1 cellular context compared by ENCODE assay signal in the genomic region with DNA sequence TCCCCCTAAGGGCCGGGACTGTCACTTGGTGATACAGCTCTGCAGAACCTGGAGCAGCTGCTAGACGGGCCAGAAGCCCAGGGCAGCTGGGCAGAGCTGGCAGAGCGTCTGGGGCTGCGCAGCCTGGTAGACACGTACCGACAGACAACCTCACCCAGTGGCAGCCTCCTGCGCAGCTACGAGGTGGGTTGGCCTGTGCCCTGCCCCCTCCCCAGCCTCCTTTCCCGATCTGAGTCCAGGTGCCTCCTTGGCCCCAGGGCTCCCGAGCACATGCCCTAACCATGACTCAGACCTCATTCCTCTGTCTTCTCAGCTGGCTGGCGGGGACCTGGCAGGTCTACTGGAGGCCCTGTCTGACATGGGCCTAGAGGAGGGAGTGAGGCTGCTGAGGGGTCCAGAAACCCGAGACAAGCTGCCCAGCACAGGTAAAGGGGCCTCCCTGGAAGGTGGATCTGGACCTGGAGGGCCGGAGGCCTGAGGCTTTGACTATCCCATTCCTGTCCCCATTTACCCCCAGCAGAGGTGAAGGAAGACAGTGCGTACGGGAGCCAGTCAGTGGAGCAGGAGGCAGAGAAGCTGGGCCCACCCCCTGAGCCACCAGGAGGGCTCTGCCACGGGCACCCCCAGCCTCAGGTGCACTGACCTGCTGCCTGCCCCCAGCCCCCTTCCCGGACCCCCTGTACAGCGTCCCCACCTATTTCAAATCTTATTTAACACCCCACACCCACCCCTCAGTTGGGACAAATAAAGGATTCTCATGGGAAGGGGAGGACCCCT.
TF ChIP-seq lines count a peak whose summit lies in the region.

No MANE protein-coding gene starts in this region.

TF ChIP-seq in IMR-90, 13 proteins besides CTCF, POLR2A, EP300 and RAD21:
- TF ChIP-seq, protein P1, sequence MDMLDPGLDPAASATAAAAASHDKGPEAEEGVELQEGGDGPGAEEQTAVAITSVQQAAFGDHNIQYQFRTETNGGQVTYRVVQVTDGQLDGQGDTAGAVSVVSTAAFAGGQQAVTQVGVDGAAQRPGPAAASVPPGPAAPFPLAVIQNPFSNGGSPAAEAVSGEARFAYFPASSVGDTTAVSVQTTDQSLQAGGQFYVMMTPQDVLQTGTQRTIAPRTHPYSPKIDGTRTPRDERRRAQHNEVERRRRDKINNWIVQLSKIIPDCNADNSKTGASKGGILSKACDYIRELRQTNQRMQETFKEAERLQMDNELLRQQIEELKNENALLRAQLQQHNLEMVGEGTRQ (IDR thresholded peaks at IDR 0.05; ENCODE audit: low read depth, low read length): no peak
- TF ChIP-seq MAZ (IDR thresholded peaks at IDR 0.05; ENCODE audit: borderline replicate concordance, low read depth, low read length): no peak
- no peak for TF ChIP-seq MXI1 (IDR thresholded peaks at IDR 0.05; ENCODE audit: borderline replicate concordance, low read depth, low read length)
- no peak for TF ChIP-seq NFE2L2 (IDR thresholded peaks at IDR 0.05; ENCODE audit: low read depth, low read length)
- TF ChIP-seq CHD1 (IDR thresholded peaks at IDR 0.05; ENCODE audit: low read depth, low read length): no peak
- TF ChIP-seq FOS (IDR thresholded peaks at IDR 0.05; ENCODE audit: low read depth, low read length): peak; percentile 33; the same call in 1 of the 2 replicates
- no peak for TF ChIP-seq ELK1 (IDR thresholded peaks at IDR 0.05; ENCODE audit: borderline replicate concordance, low read depth, low read length)
- no peak for TF ChIP-seq SMC3 (IDR thresholded peaks at IDR 0.05; ENCODE audit: low read depth, low read length)
TF ChIP-seq in IMR-90: peak in this region for 1.
